1 cellular context compared by ENCODE assay signal in genomic region chr4:77959566-77960338, GRCh38.
TF ChIP-seq lines count a peak whose summit lies in the region.

No MANE protein-coding gene starts in this region.

TF ChIP-seq in GM23338, 12 proteins besides CTCF, POLR2A, EP300 and RAD21 (continued from another document):
- TF ChIP-seq REST (IDR thresholded peaks at IDR 0.05; ENCODE audit: unreplicated experiment) (no peak), JUNB (IDR thresholded peaks at IDR 0.05; ENCODE audit: unreplicated experiment) (no peak)
